11 cellular contexts compared by ENCODE assay signal in the genomic region with DNA sequence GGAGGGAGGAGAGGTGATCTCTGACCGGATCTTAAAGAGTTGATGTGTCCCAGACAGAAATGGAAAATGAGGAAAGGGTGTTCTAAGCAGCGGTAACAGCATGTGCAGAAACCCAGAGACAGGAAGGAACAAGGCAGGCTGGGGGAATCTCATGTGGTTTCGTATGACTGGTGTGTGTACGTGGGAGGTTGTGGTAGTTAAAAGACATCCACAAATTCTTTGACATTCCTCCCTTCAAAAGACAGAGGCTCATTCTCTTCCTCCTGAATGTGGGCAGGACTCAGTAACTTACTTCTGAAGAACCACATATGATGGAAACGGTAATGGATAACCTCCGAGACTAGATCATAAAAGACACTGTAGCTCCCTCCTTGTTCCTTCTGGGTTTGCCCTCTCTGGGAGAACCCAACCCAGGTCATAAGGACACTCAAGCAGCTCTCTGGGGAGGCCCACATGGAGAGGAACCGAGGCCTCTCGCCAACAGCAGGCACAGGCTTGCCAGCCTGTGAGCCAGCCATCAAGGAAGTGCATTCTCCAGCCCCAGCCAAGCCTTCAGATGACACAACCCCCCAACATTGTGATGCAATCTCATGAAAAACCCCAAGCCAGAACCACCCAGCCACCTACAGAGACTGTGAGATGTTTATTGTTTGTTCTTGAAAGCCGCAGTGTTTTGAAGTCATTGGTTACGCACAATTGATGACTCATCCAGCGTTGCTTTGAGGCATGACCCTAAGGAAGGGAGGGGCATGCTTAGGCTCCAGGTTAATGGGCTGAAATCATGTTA.
DNase-seq lines count a peak whose midpoint lies in the region; ATAC-seq, FAIRE-seq and TF ChIP-seq lines count a peak whose summit lies in the region.
"Had no signal": no experiment of that assay in that cellular context is flagged by ENCODE, and none has a peak within 500 bp of the region (broad histone marks: within the 10 kb centered on the region; RNA-seq: fewer than 3 reads in every experiment).

No MANE protein-coding gene starts in this region.

- H3K27me3 ChIP-seq in stomach, result peaks cover 0 to 90% (median 8%) of the 10 kb centered on the region in 3 donors

- no peak for ATAC-seq in GM18498 (IDR thresholded peaks at IDR 0.05; ENCODE audit: unreplicated experiment)

- TF ChIP-seq CTCF in stomach (IDR thresholded peaks at IDR 0.05), result no peak

- DNase-seq in stimulated activated CD4-positive, alpha-beta T cell treated with anti-CD3 and anti-CD28 coated beads, Interleukin-1b, Interleukin-23, amount 100 ng/mL, for 48 hours, result peak; percentile 40
- DNase-seq in stimulated activated CD4-positive, alpha-beta T cell treated with anti-CD3 and anti-CD28 coated beads, Interleukin-12 subunit alpha, Interleukin-12 subunit beta, amount 100 ng/mL, for 4 hours, result no peak
- DNase-seq in RKO (ENCODE audit: low spot score) (peak; percentile 79), urothelium cell line (ENCODE audit: low spot score) (peak; percentile 57), caudate nucleus (lab: John Stamatoyannopoulos, UW) (no peak), stomach (no peak)
- peak; percentile 34 for DNase-seq in central memory CD4-positive, alpha-beta T cell
- DNase-seq: head of caudate nucleus, naive B cell, NCI-H1417 had no signal

- no peak for FAIRE-seq in urothelium cell line (lab: Jason Lieb, UNC)

- intact Hi-C loops in stomach (cut with DNase I; ENCODE audit: low total_unique reads), result loop anchor here (5.0 kb wide), 1 partner anchor 143 kb away; no protein-coding TSS in a partner anchor

- peaks cover 0 to 7% (median 4%) of the 10 kb centered on the region in 4 donors for H3K9me3 ChIP-seq in stomach

- no peak for TF ChIP-seq EP300 in stomach (IDR thresholded peaks at IDR 0.05)

- 74 to 80% (median 78%) methylated on average over 11 of the region's 11 CpGs for WGBS in stomach, 5 donors

- H3K27ac ChIP-seq in caudate nucleus (ENCODE audit: low read depth, low read length) (no peak overlapping the region), stomach (no peak overlapping the region)

- H3K4me1 ChIP-seq in stomach, result no peaks in the 10 kb centered on the region

- no peak for TF ChIP-seq POLR2A in stomach (IDR thresholded peaks at IDR 0.05)

- H3K4me3 ChIP-seq in stomach, result no peak overlapping the region

- no peaks in the 10 kb centered on the region for H3K36me3 ChIP-seq in stomach

Comparison
In these comparisons a context has a peak if more than half of its experiments do, and no peak if none do; other contexts are left out.
1. DNase-seq: peak in stimulated activated CD4-positive, alpha-beta T cell treated with anti-CD3 and anti-CD28 coated beads, Interleukin-1b, Interleukin-23, amount 100 ng/mL, for 48 hours (single experiment), RKO (single experiment), central memory CD4-positive, alpha-beta T cell (single experiment) and urothelium cell line (single experiment); none in stimulated activated CD4-positive, alpha-beta T cell treated with anti-CD3 and anti-CD28 coated beads, Interleukin-12 subunit alpha, Interleukin-12 subunit beta, amount 100 ng/mL, for 4 hours (single experiment), caudate nucleus (0 of 61) and stomach (single experiment).